In the genomic region with DNA sequence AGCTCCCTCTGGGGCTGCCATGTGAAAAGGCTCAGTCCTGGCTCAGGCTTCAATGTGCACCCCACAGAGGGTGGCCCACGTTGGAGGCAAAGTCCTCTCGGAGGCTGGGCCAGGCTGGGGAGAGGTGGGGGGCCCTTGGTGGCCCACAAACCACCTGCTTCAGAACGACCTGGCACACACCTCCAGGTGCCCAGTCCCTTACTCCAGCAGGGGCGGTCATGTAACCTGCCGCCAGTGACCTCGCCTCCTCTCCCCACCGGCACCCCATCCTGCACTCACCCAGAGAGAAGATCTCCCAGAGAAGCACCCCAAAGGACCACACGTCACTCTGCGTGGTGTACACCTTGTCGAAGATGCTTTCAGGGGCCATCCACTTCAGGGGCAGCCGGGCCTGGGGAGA, we compare ENCODE assay signal across 38 cellular contexts. TPM values are rescaled to one million over a fixed set of nuclear protein-coding genes. Genes with fewer than 3 reads are reported as not detected.
"Had no signal": no experiment of that assay in that cellular context is flagged by ENCODE, and none has a peak within 500 bp of the region (broad histone marks: within the 10 kb centered on the region; RNA-seq: fewer than 3 reads in every experiment).

No MANE protein-coding gene starts in this region.

- ATAC-seq: activated CD4-positive, alpha-beta T cell treated with anti-CD3 and anti-CD28 coated beads for 36 hours; activated CD4-positive, CD25-positive, alpha-beta regulatory T cell treated with anti-CD3 and anti-CD28 coated beads, Interleukin-2, amount 50 U/mL, for 24 hours; activated CD8-positive, alpha-beta T cell treated with anti-CD3 and anti-CD28 coated beads, Interleukin-2, amount 10 ng/mL, durations not matched to agents 7 days and 5 days; activated naive CD8-positive, alpha-beta T cell treated with anti-CD3 and anti-CD28 coated beads, Interleukin-2, amount 50 U/mL, for 24 hours; body of pancreas; WTC11 had no signal

- H3K4me1 Mint-ChIP-seq: activated CD4-positive, alpha-beta memory T cell treated with anti-CD3 and anti-CD28 coated beads, Interleukin-2, amount 10 ng/mL, durations not matched to agents 7 days and 5 days; activated CD4-positive, alpha-beta T cell treated with anti-CD3 and anti-CD28 coated beads for 36 hours; activated CD4-positive, alpha-beta T cell treated with anti-CD3 and anti-CD28 coated beads, Interleukin-2, amount 10 ng/mL, durations not matched to agents 7 days and 5 days; activated naive CD4-positive, alpha-beta T cell treated with anti-CD3 and anti-CD28 coated beads, Interleukin-2, amount 50 U/mL, for 24 hours; activated naive CD8-positive, alpha-beta T cell treated with anti-CD3 and anti-CD28 coated beads, Interleukin-2, amount 10 ng/mL, durations not matched to agents 7 days and 5 days; activated naive CD8-positive, alpha-beta T cell treated with anti-CD3 and anti-CD28 coated beads, Interleukin-2, amount 50 U/mL, for 24 hours; WTC11 had no signal

- H3K36me3 ChIP-seq: brain microvascular endothelial cell, breast epithelium, WERI-Rb-1 had no signal

- H3K27ac Mint-ChIP-seq: activated CD4-positive, alpha-beta memory T cell treated with anti-CD3 and anti-CD28 coated beads, Interleukin-2, amount 10 ng/mL, durations not matched to agents 7 days and 5 days; activated CD4-positive, alpha-beta T cell treated with anti-CD3 and anti-CD28 coated beads for 36 hours; activated CD4-positive, alpha-beta T cell treated with anti-CD3 and anti-CD28 coated beads, Interleukin-2, amount 10 ng/mL, durations not matched to agents 7 days and 5 days; activated CD8-positive, alpha-beta T cell treated with anti-CD3 and anti-CD28 coated beads, Interleukin-2, amount 10 ng/mL, durations not matched to agents 7 days and 5 days; activated naive CD4-positive, alpha-beta T cell treated with anti-CD3 and anti-CD28 coated beads, Interleukin-2, amount 10 ng/mL, durations not matched to agents 7 days and 5 days; activated naive CD4-positive, alpha-beta T cell treated with anti-CD3 and anti-CD28 coated beads, Interleukin-2, amount 50 U/mL, for 24 hours; activated naive CD8-positive, alpha-beta T cell; activated naive CD8-positive, alpha-beta T cell treated with anti-CD3 and anti-CD28 coated beads, Interleukin-2, amount 10 ng/mL, durations not matched to agents 7 days and 5 days; activated naive CD8-positive, alpha-beta T cell treated with anti-CD3 and anti-CD28 coated beads, Interleukin-2, amount 50 U/mL, for 24 hours; activated T-helper 2 cell treated with anti-CD3 and anti-CD28 coated beads, Interferon-gamma antibody, Interleukin-2, Interleukin-4, amounts not matched to agents 10 μg/mL and 5 μg/mL and 100 μg/mL, durations not matched to agents 14 hours and 24 hours and 36 hours; T-helper 2 cell treated with Interferon-gamma antibody and Interleukin-4, amounts not matched to agents 5 μg/mL and 100 μg/mL, for 36 hours; WTC11 had no signal

- H3K9me3 ChIP-seq: body of pancreas, breast epithelium had no signal

- H3K27me3 Mint-ChIP-seq: activated CD4-positive, alpha-beta T cell treated with anti-CD3 and anti-CD28 coated beads for 36 hours; activated CD4-positive, alpha-beta T cell treated with anti-CD3 and anti-CD28 coated beads, Interleukin-2, amount 10 ng/mL, durations not matched to agents 7 days and 5 days; activated naive CD4-positive, alpha-beta T cell treated with anti-CD3 and anti-CD28 coated beads, Interleukin-2, amount 50 U/mL, for 24 hours; activated naive CD8-positive, alpha-beta T cell; activated naive CD8-positive, alpha-beta T cell treated with anti-CD3 and anti-CD28 coated beads, Interleukin-2, amount 50 U/mL, for 24 hours; activated T-cell treated with anti-CD3 and anti-CD28 coated beads, Interleukin-2, amount 50 U/mL, for 24 hours had no signal

- H3K4me3 Mint-ChIP-seq: activated CD4-positive, alpha-beta memory T cell treated with anti-CD3 and anti-CD28 coated beads, Interleukin-2, amount 10 ng/mL, durations not matched to agents 7 days and 5 days; activated CD4-positive, alpha-beta T cell treated with anti-CD3 and anti-CD28 coated beads for 36 hours; activated CD4-positive, alpha-beta T cell treated with anti-CD3 and anti-CD28 coated beads, Interleukin-2, amount 10 ng/mL, durations not matched to agents 7 days and 5 days; activated CD8-positive, alpha-beta T cell treated with anti-CD3 and anti-CD28 coated beads, Interleukin-2, amount 10 ng/mL, durations not matched to agents 7 days and 5 days; activated naive CD4-positive, alpha-beta T cell treated with anti-CD3 and anti-CD28 coated beads, Interleukin-2, amount 10 ng/mL, durations not matched to agents 7 days and 5 days; activated naive CD4-positive, alpha-beta T cell treated with anti-CD3 and anti-CD28 coated beads, Interleukin-2, amount 50 U/mL, for 24 hours; activated naive CD8-positive, alpha-beta T cell; activated naive CD8-positive, alpha-beta T cell treated with anti-CD3 and anti-CD28 coated beads, Interleukin-2, amount 10 ng/mL, durations not matched to agents 7 days and 5 days; activated naive CD8-positive, alpha-beta T cell treated with anti-CD3 and anti-CD28 coated beads, Interleukin-2, amount 50 U/mL, for 24 hours; activated T-cell treated with anti-CD3 and anti-CD28 coated beads, Interleukin-2, amount 50 U/mL, for 24 hours; T-helper 1 cell treated with Interleukin-12 subunit alpha and Interleukin-12 subunit beta and Interleukin-4 antibody, amounts not matched to agents 30 μg/mL and 1 μg/mL, for 36 hours; T-helper 2 cell treated with Interferon-gamma antibody and Interleukin-4, amounts not matched to agents 5 μg/mL and 100 μg/mL, for 36 hours; WTC11 had no signal

- H3K36me3 Mint-ChIP-seq: activated naive CD4-positive, alpha-beta T cell treated with anti-CD3 and anti-CD28 coated beads, Interleukin-2, amount 10 ng/mL, durations not matched to agents 7 days and 5 days; activated naive CD4-positive, alpha-beta T cell treated with anti-CD3 and anti-CD28 coated beads, Interleukin-2, amount 50 U/mL, for 24 hours; activated naive CD8-positive, alpha-beta T cell; activated naive CD8-positive, alpha-beta T cell treated with anti-CD3 and anti-CD28 coated beads, Interleukin-2, amount 10 ng/mL, durations not matched to agents 7 days and 5 days; WTC11 had no signal

- DNase-seq: activated CD4-positive, alpha-beta memory T cell treated with anti-CD3 and anti-CD28 coated beads, Interleukin-2, amount 10 ng/mL, durations not matched to agents 7 days and 5 days; activated CD4-positive, alpha-beta T cell treated with anti-CD3 and anti-CD28 coated beads for 1 hour; activated CD4-positive, alpha-beta T cell treated with anti-CD3 and anti-CD28 coated beads for 36 hours; activated CD4-positive, alpha-beta T cell treated with anti-CD3 and anti-CD28 coated beads for 48 hours; activated CD4-positive, alpha-beta T cell treated with anti-CD3 and anti-CD28 coated beads, Interleukin-2, amount 10 ng/mL, durations not matched to agents 7 days and 5 days; activated CD4-positive, alpha-beta T cell treated with anti-CD3 and anti-CD28 coated beads, Interleukin-2, amount 50 U/mL, for 48 hours; activated CD4-positive, CD25-positive, alpha-beta regulatory T cell; activated CD8-positive, alpha-beta memory T cell treated with anti-CD3 and anti-CD28 coated beads for 24 hours; activated CD8-positive, alpha-beta memory T cell treated with anti-CD3 and anti-CD28 coated beads, Interleukin-2, amount 50 U/mL, for 4 hours; activated CD8-positive, alpha-beta T cell treated with anti-CD3 and anti-CD28 coated beads, Interleukin-2, amount 10 ng/mL, durations not matched to agents 7 days and 5 days; activated effector memory CD4-positive, alpha-beta T cell treated with Interleukin-2 at 50 U/mL for 16 hours; activated gamma-delta T cell; activated naive CD4-positive, alpha-beta T cell treated with anti-CD3 and anti-CD28 coated beads, Interleukin-2, amount 10 ng/mL, durations not matched to agents 7 days and 5 days; activated naive CD4-positive, alpha-beta T cell treated with Interleukin-2 at 50 U/mL for 16 hours; activated naive CD8-positive, alpha-beta T cell treated with anti-CD3 and anti-CD28 coated beads, Interleukin-2, amount 10 ng/mL, durations not matched to agents 7 days and 5 days; activated naive CD8-positive, alpha-beta T cell treated with anti-CD3 and anti-CD28 coated beads, Interleukin-2, amount 50 U/mL, for 24 hours; activated T-cell treated with anti-CD3 and anti-CD28 coated beads, Interleukin-2, amount 50 U/mL, for 24 hours; activated T-cell treated with anti-CD3 and anti-CD28 coated beads, Interleukin-2, amount 50 U/mL, for 48 hours; amygdala; anterior cingulate cortex; body of pancreas; brain microvascular endothelial cell; central memory CD4-positive, alpha-beta T cell; SW 1271; T-helper 1 cell; T-helper 2 cell; T-helper 9 cell; WERI-Rb-1 had no signal

- FAIRE-seq: astrocyte had no signal

- H3K9me3 Mint-ChIP-seq: activated CD4-positive, alpha-beta memory T cell treated with anti-CD3 and anti-CD28 coated beads, Interleukin-2, amount 10 ng/mL, durations not matched to agents 7 days and 5 days; activated CD4-positive, alpha-beta T cell treated with anti-CD3 and anti-CD28 coated beads, Interleukin-2, amount 10 ng/mL, durations not matched to agents 7 days and 5 days; activated naive CD4-positive, alpha-beta T cell treated with anti-CD3 and anti-CD28 coated beads, Interleukin-2, amount 10 ng/mL, durations not matched to agents 7 days and 5 days; activated naive CD4-positive, alpha-beta T cell treated with anti-CD3 and anti-CD28 coated beads, Interleukin-2, amount 50 U/mL, for 24 hours; activated naive CD8-positive, alpha-beta T cell treated with anti-CD3 and anti-CD28 coated beads, Interleukin-2, amount 10 ng/mL, durations not matched to agents 7 days and 5 days; activated naive CD8-positive, alpha-beta T cell treated with anti-CD3 and anti-CD28 coated beads, Interleukin-2, amount 50 U/mL, for 24 hours; activated T-cell treated with anti-CD3 and anti-CD28 coated beads, Interleukin-2, amount 50 U/mL, for 24 hours; activated T-helper 2 cell treated with anti-CD3 and anti-CD28 coated beads, Interferon-gamma antibody, Interleukin-2, Interleukin-4, amounts not matched to agents 10 μg/mL and 5 μg/mL and 100 μg/mL, durations not matched to agents 14 hours and 24 hours and 36 hours; T-helper 1 cell treated with Interleukin-12 subunit alpha and Interleukin-12 subunit beta and Interleukin-4 antibody, amounts not matched to agents 30 μg/mL and 1 μg/mL, for 36 hours; T-helper 2 cell treated with Interferon-gamma antibody and Interleukin-4, amounts not matched to agents 5 μg/mL and 100 μg/mL, for 36 hours; WTC11 had no signal

- H3K4me3 ChIP-seq: body of pancreas, breast epithelium had no signal

- H3K4me1 ChIP-seq: breast epithelium had no signal

- H3K27me3 ChIP-seq: brain microvascular endothelial cell, breast epithelium had no signal

- H3K27ac ChIP-seq: body of pancreas, brain microvascular endothelial cell, breast epithelium, WERI-Rb-1 had no signal

RNA-seq across cellular contexts. Expression of a gene that starts 22.5 kb away (rescaled TPM):
- total RNA-seq: activated CD4-positive, alpha-beta memory T cell treated with anti-CD3 and anti-CD28 coated beads, Interleukin-2, amount 10 ng/mL, durations not matched to agents 7 days and 5 days; activated CD4-positive, alpha-beta T cell treated with anti-CD3 and anti-CD28 coated beads for 36 hours; activated CD4-positive, alpha-beta T cell treated with anti-CD3 and anti-CD28 coated beads, Interleukin-2, amount 10 ng/mL, durations not matched to agents 7 days and 5 days; activated CD8-positive, alpha-beta T cell treated with anti-CD3 and anti-CD28 coated beads, Interleukin-2, amount 10 ng/mL, durations not matched to agents 7 days and 5 days; activated T-helper 2 cell treated with anti-CD3 and anti-CD28 coated beads, Interferon-gamma antibody, Interleukin-2, Interleukin-4, amounts not matched to agents 10 μg/mL and 5 μg/mL and 100 μg/mL, durations not matched to agents 14 hours and 24 hours and 36 hours; astrocyte; body of pancreas; cardiac septum; WTC11 had no signal
